ENCODE assay signal across 22 cellular contexts in the genomic region with DNA sequence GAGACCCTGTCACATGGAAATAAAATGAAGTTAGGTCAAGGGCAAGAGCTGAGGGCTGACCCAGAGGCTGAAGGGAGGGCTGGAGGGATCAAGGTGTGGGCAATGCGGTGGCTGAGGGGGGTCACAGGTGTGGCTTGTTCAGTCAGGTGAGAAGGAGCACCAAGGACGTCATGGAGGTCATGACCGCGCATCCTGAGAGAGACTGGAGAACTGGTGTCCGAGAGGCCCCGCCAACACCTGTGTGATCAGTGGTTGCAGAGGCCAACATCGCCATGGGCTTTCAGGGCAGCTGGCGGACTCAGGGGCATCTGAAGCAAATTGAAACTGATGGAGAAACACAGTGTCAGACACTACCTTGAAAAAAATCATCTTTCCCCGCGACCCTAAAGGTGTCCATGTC. TPM values are rescaled to one million over a fixed set of nuclear protein-coding genes. Genes with fewer than 3 reads are reported as not detected.
"Had no signal": no experiment of that assay in that cellular context is flagged by ENCODE, and none has a peak within 500 bp of the region (broad histone marks: within the 10 kb centered on the region; RNA-seq: fewer than 3 reads in every experiment).

No MANE protein-coding gene starts in this region.

- H3K9me3 ChIP-seq: tibial nerve, vagina had no signal

- H3K4me3 Mint-ChIP-seq: activated naive CD4-positive, alpha-beta T cell treated with anti-CD3 and anti-CD28 coated beads for 36 hours; activated naive CD8-positive, alpha-beta T cell treated with anti-CD3 and anti-CD28 coated beads, Interleukin-2, amount 50 U/mL, for 24 hours; naive thymus-derived CD4-positive, alpha-beta T cell; neural progenitor cell; stimulated activated naive CD8-positive, alpha-beta T cell treated with anti-CD3 and anti-CD28 coated beads, Interleukin-15, Interleukin-2, amounts not matched to agents 100 ng/mL and 50 ng/mL, for 24 hours; WTC11 had no signal

- H3K27me3 Mint-ChIP-seq: activated naive CD8-positive, alpha-beta T cell treated with anti-CD3 and anti-CD28 coated beads, Interleukin-2, amount 50 U/mL, for 24 hours; stimulated activated naive CD8-positive, alpha-beta T cell treated with anti-CD3 and anti-CD28 coated beads, Interleukin-15, Interleukin-2, amounts not matched to agents 100 ng/mL and 50 ng/mL, for 24 hours had no signal

- H3K27ac ChIP-seq: neural progenitor cell, vagina had no signal

- H3K4me3 ChIP-seq: lung, neural progenitor cell, tibial nerve, vagina had no signal

- H3K27ac Mint-ChIP-seq: activated naive CD4-positive, alpha-beta T cell treated with anti-CD3 and anti-CD28 coated beads for 36 hours; activated naive CD8-positive, alpha-beta T cell treated with anti-CD3 and anti-CD28 coated beads, Interleukin-2, amount 50 U/mL, for 24 hours; progenitor cell of endocrine pancreas; stimulated activated naive CD8-positive, alpha-beta T cell treated with anti-CD3 and anti-CD28 coated beads, Interleukin-15, Interleukin-2, amounts not matched to agents 100 ng/mL and 50 ng/mL, for 24 hours; WTC11 had no signal

- ATAC-seq: activated naive CD8-positive, alpha-beta T cell treated with anti-CD3 and anti-CD28 coated beads, Interleukin-2, amount 50 U/mL, for 24 hours; left lobe of liver; naive thymus-derived CD4-positive, alpha-beta T cell; WTC11 had no signal

- H3K9me3 Mint-ChIP-seq: activated naive CD4-positive, alpha-beta T cell treated with anti-CD3 and anti-CD28 coated beads for 36 hours; activated naive CD8-positive, alpha-beta T cell treated with anti-CD3 and anti-CD28 coated beads, Interleukin-2, amount 50 U/mL, for 24 hours; neural progenitor cell; stimulated activated naive CD8-positive, alpha-beta T cell treated with anti-CD3 and anti-CD28 coated beads, Interleukin-15, Interleukin-2, amounts not matched to agents 100 ng/mL and 50 ng/mL, for 24 hours; WTC11 had no signal

- DNase-seq: activated CD4-positive, alpha-beta T cell treated with anti-CD3 and anti-CD28 coated beads, Interleukin-2, amount 50 U/mL, for 48 hours; activated effector memory CD4-positive, alpha-beta T cell treated with Interleukin-2 at 50 U/mL for 16 hours; activated naive CD4-positive, alpha-beta T cell treated with anti-CD3 and anti-CD28 coated beads for 36 hours; activated naive CD8-positive, alpha-beta T cell treated with anti-CD3 and anti-CD28 coated beads, Interleukin-2, amount 50 U/mL, for 24 hours; activated T-cell treated with anti-CD3 and anti-CD28 coated beads, Interleukin-2, amount 50 U/mL, for 48 hours; dermis blood vessel endothelial cell; effector CD8-positive, alpha-beta T cell; foreskin melanocyte; naive thymus-derived CD4-positive, alpha-beta T cell; retina; stimulated activated CD4-positive, alpha-beta T cell treated with anti-CD3 and anti-CD28 coated beads, Interleukin-4, amount 100 ng/mL, for 24 hours; T-helper 9 cell had no signal

- H3K4me2 ChIP-seq: neural progenitor cell had no signal

- H2AFZ ChIP-seq: neural progenitor cell had no signal

- H3K36me3 Mint-ChIP-seq: naive thymus-derived CD4-positive, alpha-beta T cell; neural progenitor cell; WTC11 had no signal

- H3K36me3 ChIP-seq: neural progenitor cell, tibial nerve, vagina had no signal

- H3K9ac ChIP-seq: neural progenitor cell had no signal

- H3K4me1 Mint-ChIP-seq: activated naive CD8-positive, alpha-beta T cell treated with anti-CD3 and anti-CD28 coated beads, Interleukin-2, amount 50 U/mL, for 24 hours had no signal

- H3K27me3 ChIP-seq: neural progenitor cell, tibial nerve, vagina had no signal

RNA-seq across cellular contexts. Expression of a gene that starts 13.0 kb away (rescaled TPM):
- total RNA-seq: dermis blood vessel endothelial cell, kidney epithelial cell, osteocyte had no signal
